Comparison of ENCODE assay signal across 15 cellular contexts in the genomic region with DNA sequence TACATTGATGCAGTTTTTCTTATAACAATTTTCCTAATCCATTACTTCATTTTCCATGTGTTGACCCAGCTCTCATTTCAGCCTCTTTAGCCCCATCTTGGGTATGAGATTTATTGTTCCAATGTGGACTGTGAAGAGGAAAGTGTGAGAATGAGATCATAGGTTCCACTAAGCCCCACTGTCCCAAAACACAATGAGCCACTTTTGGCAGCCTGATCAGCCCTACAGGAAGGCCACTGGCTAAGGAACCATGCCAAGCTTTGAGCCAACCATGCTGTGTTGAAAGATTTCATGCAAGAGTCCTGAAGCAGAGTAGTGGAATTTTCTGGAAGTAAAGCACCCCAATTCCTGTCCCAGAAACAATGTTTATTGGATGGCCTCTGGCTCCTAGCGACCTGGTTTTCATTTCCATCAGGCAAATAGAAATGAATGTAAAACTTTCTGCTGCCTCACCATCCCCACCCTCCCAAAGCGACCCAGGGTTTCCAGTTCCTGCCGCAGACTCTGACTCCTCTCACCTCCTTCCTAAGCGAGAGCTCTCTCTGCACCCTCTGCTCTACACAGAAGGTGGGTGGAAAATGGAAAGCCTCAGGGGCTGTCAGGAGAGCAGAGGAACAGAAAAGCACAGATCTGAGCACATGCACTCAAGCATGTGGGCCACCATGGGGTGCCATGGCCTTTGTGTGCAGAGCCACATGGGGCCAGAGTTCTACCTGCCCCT.
DNase-seq lines count a peak whose midpoint lies in the region; ATAC-seq and TF ChIP-seq lines count a peak whose summit lies in the region.
"Had no signal": no experiment of that assay in that cellular context is flagged by ENCODE, and none has a peak within 500 bp of the region (broad histone marks: within the 10 kb centered on the region; RNA-seq: fewer than 3 reads in every experiment).

No MANE protein-coding gene starts in this region.

- intact Hi-C loops in Right ventricle myocardium superior (cut with DNase I) = loop anchor here (10.0 kb wide), 1 partner anchor 98 kb away; no protein-coding TSS in a partner anchor
- intact Hi-C loops in psoas muscle (cut with DNase I) = no loop called here

- WGBS in psoas muscle, 3 donors = 43 to 54% (median 46%) methylated on average over 4 of the region's 4 CpGs

- TF ChIP-seq CTCF in cardiac fibroblast (IDR thresholded peaks at IDR 0.05; ENCODE audit: low read depth, low read length) = no peak
- TF ChIP-seq CTCF in psoas muscle (IDR thresholded peaks at IDR 0.05) = no peak

- H3K36me3 ChIP-seq in psoas muscle (ENCODE audit: insufficient read depth in 1 of 2, low read depth in 1 of 2) = no peaks in the 10 kb centered on the region

- DNase-seq in AG20443 (ENCODE audit: low spot score) = peak; percentile 55
- peak; percentile 57 to 64 for DNase-seq in cardiac fibroblast (ENCODE audit: low read depth in 2 of 2)
- DNase-seq in Right ventricle myocardium superior = peak; percentile 78
- DNase-seq in psoas muscle = peak; percentile 65 to 68
- DNase-seq in OCI-M1 (lab: John Stamatoyannopoulos, UW) = no peak
- no peak for DNase-seq in middle frontal gyrus (ENCODE audit: extremely low spot score, low spot score)
- no peak for DNase-seq in activated naive CD4-positive, alpha-beta T cell treated with anti-CD3 and anti-CD28 coated beads, Interleukin-2, amount 50 U/mL, for 16 hours
- DNase-seq: activated gamma-delta T cell treated with Interleukin-2 at 50 U/mL for 16 hours; effector memory CD4-positive, alpha-beta T cell; GOT3; IMR-90; kidney glomerular epithelial cell; NCI-H1092 treated with DMSO at 0.1 percent for 48 hours; stimulated activated naive CD4-positive, alpha-beta T cell treated with Interleukin-2 at 50 U/mL for 16 hours had no signal

- no peak overlapping the region for H3K27ac ChIP-seq in psoas muscle

- H3K9me3 ChIP-seq in psoas muscle = no peaks in the 10 kb centered on the region

- no peaks in the 10 kb centered on the region for H3K27me3 ChIP-seq in psoas muscle (ENCODE audit: insufficient read depth in 3 of 3, low read length in 2 of 3)

- H3K4me3 ChIP-seq in cardiac fibroblast (replicated peaks in 1 of 2; ENCODE audit: low read depth in 2 of 2, low read length in 2 of 2) (no peak overlapping the region), psoas muscle (no peak overlapping the region)

- ATAC-seq in Right ventricle myocardium superior (ENCODE audit: poor library complexity) = peak; percentile 82
- ATAC-seq in psoas muscle = peak in 3 of 4 donors; percentile 49 to 74 (median 69)
- ATAC-seq in GM19395 (IDR thresholded peaks at IDR 0.05; ENCODE audit: unreplicated experiment) = no peak

- no peaks in the 10 kb centered on the region for H3K4me1 ChIP-seq in psoas muscle

Comparison
In these comparisons a context has a peak if more than half of its experiments do, and no peak if none do; other contexts are left out.
1. DNase-seq: peak in AG20443 (single experiment), cardiac fibroblast (2 of 2), Right ventricle myocardium superior (single experiment) and psoas muscle (2 of 2); none in OCI-M1 (single experiment), middle frontal gyrus (single experiment) and activated naive CD4-positive, alpha-beta T cell treated with anti-CD3 and anti-CD28 coated beads, Interleukin-2, amount 50 U/mL, for 16 hours (single experiment).